ENCODE assay signal across 1 cellular context in genomic region chr12:109134186-109134917, GRCh38.
TF ChIP-seq lines count a peak whose summit lies in the region.

No MANE protein-coding gene starts in this region.

TF ChIP-seq in liver, 16 proteins besides CTCF, POLR2A, EP300 and RAD21 (continued from another document):
- TF ChIP-seq REST (IDR thresholded peaks at IDR 0.05) (peak; percentile 53), FOXA2 (IDR thresholded peaks at IDR 0.05) (no peak), ZBTB33 (IDR thresholded peaks at IDR 0.05) (peak; percentile 66), JUND (IDR thresholded peaks at IDR 0.05) (peak in 1 of 2 donors; percentile 54), HNF4G (IDR thresholded peaks at IDR 0.05) (peak; percentile 72), FOXA1 (IDR thresholded peaks at IDR 0.05) (peak; percentile 40), ATF3 (IDR thresholded peaks at IDR 0.05) (peak; percentile 13), HNF4A (conservative IDR thresholded peaks at IDR 0.05) (peak; percentile 82 to 89)
TF ChIP-seq in liver: peak in this region for 14.
